ENCODE assay signal across 8 cellular contexts in the genomic region with DNA sequence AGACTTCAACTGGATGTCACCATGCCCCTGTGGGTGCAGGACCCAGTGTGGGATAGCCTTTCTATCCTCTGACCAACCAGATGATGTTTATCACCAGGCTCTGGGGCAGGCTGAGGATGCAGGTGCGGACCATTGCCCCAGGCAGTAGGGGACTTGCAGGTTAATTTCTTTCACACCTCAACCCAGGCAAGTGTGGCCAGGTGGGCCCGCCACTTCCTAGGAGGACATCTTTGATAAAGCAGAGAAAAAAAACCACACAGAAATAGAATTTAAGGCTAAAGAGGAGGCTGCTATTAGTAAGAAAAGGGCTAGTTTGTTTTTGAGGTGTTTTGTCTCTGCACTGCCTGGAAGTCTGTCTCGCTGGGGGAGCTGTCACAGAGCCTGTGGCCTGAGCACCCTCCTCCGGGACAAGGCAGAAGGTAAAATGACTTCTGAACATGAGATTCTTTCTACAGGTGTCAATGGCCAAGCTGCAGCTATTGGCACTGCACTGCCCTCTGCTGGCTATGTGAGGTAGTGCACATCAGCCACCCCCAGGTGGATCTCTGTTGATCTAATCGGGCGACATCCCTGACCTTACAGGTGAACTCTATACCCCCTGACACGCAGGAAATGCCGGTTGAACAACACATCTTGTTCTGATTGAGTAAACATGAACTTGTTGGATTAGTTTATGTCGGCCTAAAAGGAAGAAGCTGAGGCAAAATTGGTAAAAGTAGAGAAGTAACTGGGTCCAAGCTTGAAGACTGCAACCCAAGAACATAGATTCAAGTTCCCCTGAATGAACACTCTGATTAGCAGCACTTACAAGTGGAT. TPM values are rescaled to one million over a fixed set of nuclear protein-coding genes. Genes with fewer than 3 reads are reported as not detected.
DNase-seq lines count a peak whose midpoint lies in the region; ATAC-seq lines count a peak whose summit lies in the region.

No MANE protein-coding gene starts in this region.

- H3K27me3 Mint-ChIP-seq in activated CD4-positive, alpha-beta memory T cell treated with anti-CD3 and anti-CD28 coated beads, Interleukin-2, amount 10 ng/mL, durations not matched to agents 7 days and 5 days = no peaks in the 10 kb centered on the region

- H3K9me3 Mint-ChIP-seq in activated CD4-positive, alpha-beta memory T cell treated with anti-CD3 and anti-CD28 coated beads, Interleukin-2, amount 10 ng/mL, durations not matched to agents 7 days and 5 days = no peaks in the 10 kb centered on the region

- no peak overlapping the region for H3K4me3 ChIP-seq in effector memory CD4-positive, alpha-beta T cell (ENCODE audit: insufficient read depth, low read depth, low read length, poor library complexity, severe bottlenecking)

- H3K4me3 Mint-ChIP-seq in activated CD4-positive, alpha-beta memory T cell treated with anti-CD3 and anti-CD28 coated beads, Interleukin-2, amount 10 ng/mL, durations not matched to agents 7 days and 5 days = no peak overlapping the region

- H3K27ac Mint-ChIP-seq in activated CD4-positive, alpha-beta memory T cell treated with anti-CD3 and anti-CD28 coated beads, Interleukin-2, amount 10 ng/mL, durations not matched to agents 7 days and 5 days = peak overlapping the region; percentile 52

- no peaks in the 10 kb centered on the region for H3K9me3 ChIP-seq in effector memory CD4-positive, alpha-beta T cell (ENCODE audit: control insufficient read depth, low read length)

- peaks cover 55% of the 10 kb centered on the region for H3K36me3 Mint-ChIP-seq in activated CD4-positive, alpha-beta memory T cell treated with anti-CD3 and anti-CD28 coated beads, Interleukin-2, amount 10 ng/mL, durations not matched to agents 7 days and 5 days (ENCODE audit: low read depth)

- POLR2A ChIA-PET in activated CD4-positive, alpha-beta memory T cell treated with anti-CD3 and anti-CD28 coated beads, Interleukin-2, amount 10 ng/mL, durations not matched to agents 7 days and 5 days (lab: Charles Lee) = interaction anchor here (0.7 to 11.6 kb wide), 7 partner anchors 8 to 165 kb away, joined by 3 to 165 read pairs (median 10); a partner anchor contains a TSS

- peaks cover 14% of the 10 kb centered on the region for H3K4me1 Mint-ChIP-seq in activated CD4-positive, alpha-beta memory T cell treated with anti-CD3 and anti-CD28 coated beads, Interleukin-2, amount 10 ng/mL, durations not matched to agents 7 days and 5 days

- peaks cover 9% of the 10 kb centered on the region for H3K4me1 ChIP-seq in effector memory CD4-positive, alpha-beta T cell (ENCODE audit: control insufficient read depth, insufficient read depth, low read length, poor library complexity, severe bottlenecking)

- H3K36me3 ChIP-seq in effector memory CD4-positive, alpha-beta T cell (ENCODE audit: control insufficient read depth, insufficient read depth, low read length) = peaks cover 40% of the 10 kb centered on the region

- no peak overlapping the region for H3K27ac ChIP-seq in effector memory CD4-positive, alpha-beta T cell (ENCODE audit: insufficient read depth, low read length, poor library complexity, severe bottlenecking)

- H3K27me3 ChIP-seq in effector memory CD4-positive, alpha-beta T cell (replicated peaks; ENCODE audit: control insufficient read depth, insufficient read depth, low read length, poor library complexity, severe bottlenecking) = no peaks in the 10 kb centered on the region

- CTCF ChIA-PET in activated CD4-positive, alpha-beta memory T cell treated with anti-CD3 and anti-CD28 coated beads, Interleukin-2, amount 10 ng/mL, durations not matched to agents 7 days and 5 days (lab: Charles Lee) = interaction anchor here (0.8 to 5.3 kb wide), 32 partner anchors 9 to 177 kb away, joined by 3 to 77 read pairs (median 5); a partner anchor contains a TSS

- ATAC-seq in GM18907 (IDR thresholded peaks at IDR 0.05; ENCODE audit: unreplicated experiment) (peak; percentile 92), HG03108 (IDR thresholded peaks at IDR 0.05; ENCODE audit: unreplicated experiment) (peak; percentile 77)

- DNase-seq in C1 segment of cervical spinal cord (lab: John Stamatoyannopoulos, UW) (peak in 11 of 14 donors; percentile 13 to 63 (median 37)), NCI-H524 (lab: John Stamatoyannopoulos, UW) (peak; percentile 23 to 55), middle frontal gyrus (ENCODE audit: extremely low spot score, low spot score) (peak; percentile 24)
- peak; percentile 90 for DNase-seq in activated CD4-positive, alpha-beta memory T cell treated with anti-CD3 and anti-CD28 coated beads, Interleukin-2, amount 10 ng/mL, durations not matched to agents 7 days and 5 days
- peak; percentile 73 to 81 (median 78) for DNase-seq in effector memory CD4-positive, alpha-beta T cell
- DNase-seq in stimulated activated CD8-positive, alpha-beta memory T cell treated with anti-CD3 and anti-CD28 coated beads, Interleukin-7, amount 100 ng/mL, for 24 hours (ENCODE audit: low read depth) = peak; percentile 81

RNA-seq across cellular contexts. Expression of a gene that starts 21.0 kb away (rescaled TPM):
- total RNA-seq in activated CD4-positive, alpha-beta memory T cell treated with anti-CD3 and anti-CD28 coated beads, Interleukin-2, amount 10 ng/mL, durations not matched to agents 7 days and 5 days = 100 to 1,000 TPM; 148 to 154 TPM

Comparison
In these comparisons a context has a peak if more than half of its experiments do, and no peak if none do; other contexts are left out.
1. DNase-seq: peak in every context shown above with its lines; median percentile 90 in activated CD4-positive, alpha-beta memory T cell treated with anti-CD3 and anti-CD28 coated beads, Interleukin-2, amount 10 ng/mL, durations not matched to agents 7 days and 5 days; 81 in stimulated activated CD8-positive, alpha-beta memory T cell treated with anti-CD3 and anti-CD28 coated beads, Interleukin-7, amount 100 ng/mL, for 24 hours; 78 in effector memory CD4-positive, alpha-beta T cell; 39 in NCI-H524; 37 in C1 segment of cervical spinal cord; 24 in middle frontal gyrus.